Comparison of ENCODE assay signal across 9 cellular contexts in the genomic region with DNA sequence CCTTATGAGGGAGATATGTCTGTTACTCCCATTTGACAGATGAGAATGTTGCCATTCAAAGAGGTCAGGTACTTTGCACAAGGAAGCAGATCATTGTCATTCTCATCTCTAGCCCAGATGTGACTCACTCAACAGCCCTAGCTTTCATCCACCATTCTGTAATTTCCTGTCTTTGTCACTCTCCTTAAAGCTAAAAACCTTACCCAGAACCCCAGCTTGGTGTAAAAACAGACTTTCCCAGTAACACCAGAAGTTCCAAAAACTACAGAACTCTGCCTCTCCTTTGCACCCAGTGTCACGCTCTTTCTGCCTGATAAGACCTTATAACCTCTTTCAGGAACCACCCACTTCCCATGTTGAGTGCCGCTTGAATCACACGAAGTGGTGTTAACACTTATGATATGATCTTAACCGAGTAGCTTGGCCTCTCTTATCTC.
DNase-seq lines count a peak whose midpoint lies in the region; ATAC-seq and TF ChIP-seq lines count a peak whose summit lies in the region.
"Had no signal": no experiment of that assay in that cellular context is flagged by ENCODE, and none has a peak within 500 bp of the region (broad histone marks: within the 10 kb centered on the region; RNA-seq: fewer than 3 reads in every experiment).

No MANE protein-coding gene starts in this region.

- ATAC-seq in HG03378 (IDR thresholded peaks at IDR 0.05; ENCODE audit: unreplicated experiment) (peak; percentile 47), GM19455 (IDR thresholded peaks at IDR 0.05; ENCODE audit: unreplicated experiment) (no peak), GM19035 (IDR thresholded peaks at IDR 0.05; ENCODE audit: unreplicated experiment) (no peak), upper lobe of left lung (ENCODE audit: low FRiP score in 2 of 2) (no peak)
- peak; percentile 97 for ATAC-seq in central memory CD8-positive, alpha-beta T cell (replicated peaks; ENCODE audit: extremely low read depth, poor library complexity, severe bottlenecking)

- peaks cover 52% of the 10 kb centered on the region for H3K4me1 Mint-ChIP-seq in central memory CD8-positive, alpha-beta T cell

- H3K27ac Mint-ChIP-seq in central memory CD8-positive, alpha-beta T cell (ENCODE audit: low read depth) = peak overlapping the region; percentile 85

- no peak for TF ChIP-seq CTCF in upper lobe of left lung (IDR thresholded peaks at IDR 0.05)

- no peak for TF ChIP-seq POLR2A in upper lobe of left lung (IDR thresholded peaks at IDR 0.05)

- H3K36me3 Mint-ChIP-seq in central memory CD8-positive, alpha-beta T cell (ENCODE audit: insufficient read depth) = peaks cover 5% of the 10 kb centered on the region

- H3K4me1 ChIP-seq in upper lobe of left lung = no peaks in the 10 kb centered on the region
- H3K4me1 ChIP-seq: right lobe of liver had no signal

- no peaks in the 10 kb centered on the region for H3K9me3 ChIP-seq in upper lobe of left lung
- H3K9me3 ChIP-seq: right lobe of liver had no signal

- DNase-seq in activated CD4-positive, alpha-beta T cell treated with anti-CD3 and anti-CD28 coated beads, Interleukin-2, amount 50 U/mL, for 24 hours (ENCODE audit: low read depth in 1 of 2, low spot score in 1 of 2) = peak; percentile 16 to 61
- peak in 1 of 2 donors; percentile 38 for DNase-seq in central memory CD8-positive, alpha-beta T cell (ENCODE audit: low spot score in 2 of 2)
- peak; percentile 13 for DNase-seq in stimulated activated CD8-positive, alpha-beta memory T cell treated with anti-CD3 and anti-CD28 coated beads, Interleukin-12 subunit alpha, Interleukin-12 subunit beta, amount 100 ng/mL, for 4 hours (ENCODE audit: low read depth)
- DNase-seq in ACHN (no peak), upper lobe of left lung (no peak)
- DNase-seq: right lobe of liver had no signal

- TF ChIP-seq EP300 in upper lobe of left lung (IDR thresholded peaks at IDR 0.05) = no peak

- in situ Hi-C loops in ACHN (cut with HindIII; ENCODE audit: low pct_ligation_motif_present, low pct_unique_long_range_greater_than_20kb, low sequenced_read_pairs) = no loop called here

- peak overlapping the region; percentile 58 for H3K4me3 Mint-ChIP-seq in central memory CD8-positive, alpha-beta T cell

- WGBS in upper lobe of left lung, 2 donors = 21 to 22% methylated on average over 4 of the region's 4 CpGs

- H3K27ac ChIP-seq in upper lobe of left lung = no peak overlapping the region
- H3K27ac ChIP-seq: right lobe of liver had no signal

- H3K27me3 ChIP-seq in upper lobe of left lung = no peaks in the 10 kb centered on the region
- H3K27me3 ChIP-seq: right lobe of liver had no signal

- no peaks in the 10 kb centered on the region for H3K27me3 Mint-ChIP-seq in central memory CD8-positive, alpha-beta T cell

- no peaks in the 10 kb centered on the region for H3K36me3 ChIP-seq in upper lobe of left lung
- H3K36me3 ChIP-seq: right lobe of liver had no signal

- no peaks in the 10 kb centered on the region for H3K9me3 Mint-ChIP-seq in central memory CD8-positive, alpha-beta T cell

- H3K4me3 ChIP-seq in upper lobe of left lung = no peak overlapping the region
- H3K4me3 ChIP-seq: right lobe of liver had no signal

Comparison
In these comparisons a context has a peak if more than half of its experiments do, and no peak if none do; other contexts are left out.
1. ATAC-seq: peak in HG03378 (single experiment) and central memory CD8-positive, alpha-beta T cell (single experiment); none in GM19455 (single experiment), GM19035 (single experiment) and upper lobe of left lung (0 of 2).
2. DNase-seq: peak in activated CD4-positive, alpha-beta T cell treated with anti-CD3 and anti-CD28 coated beads, Interleukin-2, amount 50 U/mL, for 24 hours (2 of 2) and stimulated activated CD8-positive, alpha-beta memory T cell treated with anti-CD3 and anti-CD28 coated beads, Interleukin-12 subunit alpha, Interleukin-12 subunit beta, amount 100 ng/mL, for 4 hours (single experiment); none in ACHN (single experiment) and upper lobe of left lung (0 of 2).